Comparison of ENCODE assay signal across 21 cellular contexts in the genomic region with DNA sequence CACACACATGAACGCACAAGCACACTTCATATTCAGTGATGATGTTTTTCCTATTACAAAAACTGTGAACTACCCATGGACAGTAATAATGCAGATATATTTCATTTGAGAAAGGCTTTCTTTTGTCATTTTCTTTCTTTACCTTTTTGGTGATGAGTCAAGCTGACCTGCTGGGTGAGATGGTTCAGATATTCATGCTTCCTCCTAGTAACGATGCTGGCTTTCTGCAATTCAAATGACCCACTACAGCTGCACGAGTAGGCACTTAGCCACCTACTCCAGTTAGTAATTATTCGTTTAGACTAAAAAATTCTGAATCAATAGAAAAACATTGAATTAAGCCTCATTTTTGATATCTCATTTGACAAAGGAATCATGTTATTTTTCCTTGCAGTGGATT.
"Had no signal": no experiment of that assay in that cellular context is flagged by ENCODE, and none has a peak within 500 bp of the region (broad histone marks: within the 10 kb centered on the region; RNA-seq: fewer than 3 reads in every experiment).

No MANE protein-coding gene starts in this region.

- H3K9me3 ChIP-seq: gastrocnemius medialis, heart left ventricle, right lobe of liver, tibial nerve, uterus had no signal

- H3K4me3 ChIP-seq: cardiac muscle cell, dorsolateral prefrontal cortex, gastrocnemius medialis, heart left ventricle, lung, right lobe of liver, smooth muscle cell, tibial nerve, uterus had no signal

- H3K9me3 Mint-ChIP-seq: activated CD4-positive, alpha-beta memory T cell treated with anti-CD3 and anti-CD28 coated beads for 36 hours; endodermal cell; neural crest cell had no signal

- H3K27ac ChIP-seq: cardiac muscle cell, gastrocnemius medialis, heart left ventricle, right lobe of liver, tibial nerve, uterus, VCaP had no signal

- H3K4me3 Mint-ChIP-seq: activated CD4-positive, alpha-beta memory T cell treated with anti-CD3 and anti-CD28 coated beads for 36 hours; activated CD8-positive, alpha-beta memory T cell treated with anti-CD3 and anti-CD28 coated beads, Interleukin-2, amount 10 ng/mL, durations not matched to agents 7 days and 5 days; endodermal cell; neural crest cell had no signal

- H3K27me3 ChIP-seq: cardiac muscle cell, gastrocnemius medialis, heart left ventricle, right lobe of liver, tibial nerve, uterus had no signal

- DNase-seq: activated CD4-positive, alpha-beta memory T cell treated with anti-CD3 and anti-CD28 coated beads for 36 hours; activated CD8-positive, alpha-beta memory T cell treated with anti-CD3 and anti-CD28 coated beads, Interleukin-2, amount 10 ng/mL, durations not matched to agents 7 days and 5 days; activated naive CD4-positive, alpha-beta T cell treated with anti-CD3 and anti-CD28 coated beads, Interleukin-2, amount 50 U/mL, for 16 hours; activated T-cell treated with anti-CD3 and anti-CD28 coated beads, Interleukin-2, amount 50 U/mL, for 1 hour; dorsolateral prefrontal cortex; endodermal cell; gastrocnemius medialis; heart left ventricle; left cardiac atrium; right lobe of liver; stimulated activated CD4-positive, alpha-beta T cell treated with anti-CD3 and anti-CD28 coated beads, Interleukin-4, amount 100 ng/mL, for 4 hours; stimulated activated CD8-positive, alpha-beta memory T cell treated with anti-CD3 and anti-CD28 coated beads, Interleukin-4, amount 100 ng/mL, for 48 hours; stimulated activated naive CD4-positive, alpha-beta T cell treated with Interleukin-2 at 50 U/mL for 16 hours; substantia nigra; uterus had no signal

- H3K27me3 Mint-ChIP-seq: activated CD4-positive, alpha-beta memory T cell treated with anti-CD3 and anti-CD28 coated beads for 36 hours; activated CD8-positive, alpha-beta memory T cell treated with anti-CD3 and anti-CD28 coated beads, Interleukin-2, amount 10 ng/mL, durations not matched to agents 7 days and 5 days had no signal

- H3K36me3 Mint-ChIP-seq: activated CD4-positive, alpha-beta memory T cell treated with anti-CD3 and anti-CD28 coated beads for 36 hours; activated CD8-positive, alpha-beta memory T cell treated with anti-CD3 and anti-CD28 coated beads, Interleukin-2, amount 10 ng/mL, durations not matched to agents 7 days and 5 days had no signal

- H3K27ac Mint-ChIP-seq: activated CD4-positive, alpha-beta memory T cell treated with anti-CD3 and anti-CD28 coated beads for 36 hours; activated CD8-positive, alpha-beta memory T cell treated with anti-CD3 and anti-CD28 coated beads, Interleukin-2, amount 10 ng/mL, durations not matched to agents 7 days and 5 days; endodermal cell had no signal

- H3K36me3 ChIP-seq: cardiac muscle cell, gastrocnemius medialis, heart left ventricle, right lobe of liver, tibial nerve, uterus had no signal

- ATAC-seq: activated CD8-positive, alpha-beta memory T cell treated with anti-CD3 and anti-CD28 coated beads, Interleukin-2, amount 10 ng/mL, durations not matched to agents 7 days and 5 days; gastrocnemius medialis; heart left ventricle; left cardiac atrium; right lobe of liver had no signal

- H3K4me1 Mint-ChIP-seq: activated CD8-positive, alpha-beta memory T cell treated with anti-CD3 and anti-CD28 coated beads, Interleukin-2, amount 10 ng/mL, durations not matched to agents 7 days and 5 days had no signal

- H3K4me1 ChIP-seq: gastrocnemius medialis, heart left ventricle, right lobe of liver, uterus had no signal
